9 cellular contexts compared by ENCODE assay signal in genomic region chr20:63006611-63007471, GRCh38. TPM values are rescaled to one million over a fixed set of nuclear protein-coding genes. Genes with fewer than 3 reads are reported as not detected.
A peak's percentile ranks its signal among the peaks of the same experiment; 100 is the strongest.
DNase-seq lines count a peak whose midpoint lies in the region; ATAC-seq and TF ChIP-seq lines count a peak whose summit lies in the region.
"Had no signal": no experiment of that assay in that cellular context is flagged by ENCODE, and none has a peak within 500 bp of the region (broad histone marks: within the 10 kb centered on the region; RNA-seq: fewer than 3 reads in every experiment).

BHLHE23 (minus strand) TSS chr20:63006964; CDS start chr20:63006774, 190 bp downstream.

- H3K27me3 Mint-ChIP-seq in activated naive CD8-positive, alpha-beta T cell treated with anti-CD3 and anti-CD28 coated beads, Interleukin-2, amount 50 U/mL, for 24 hours = peaks cover 57% of the 10 kb centered on the region
- peaks cover 32 to 76% (median 46%) of the 10 kb centered on the region in 5 donors for H3K27me3 Mint-ChIP-seq in naive thymus-derived CD4-positive, alpha-beta T cell

- H3K4me3 Mint-ChIP-seq in activated naive CD8-positive, alpha-beta T cell treated with anti-CD3 and anti-CD28 coated beads, Interleukin-2, amount 50 U/mL, for 24 hours = no peak within 1 kb of the TSS
- H3K4me3 Mint-ChIP-seq in naive thymus-derived CD4-positive, alpha-beta T cell = peak within 1 kb of the TSS in 8 of 10 donors; percentile 14 to 91 (median 50)
- H3K4me3 Mint-ChIP-seq: neural crest cell had no signal

- H3K79me2 ChIP-seq in osteoblast (ENCODE audit: insufficient read depth, low read length) = no peaks in the 10 kb centered on the region

- H3K36me3 ChIP-seq in HUES48 (ENCODE audit: control insufficient read depth, insufficient read depth, low read length) = no peaks in the 10 kb centered on the region
- no peaks in the 10 kb centered on the region for H3K36me3 ChIP-seq in naive thymus-derived CD4-positive, alpha-beta T cell (ENCODE audit: control insufficient read depth in 2 of 3, insufficient read depth in 3 of 3, low read length in 3 of 3)
- H3K36me3 ChIP-seq in osteoblast (ENCODE audit: insufficient read depth, low read length) = no peaks in the 10 kb centered on the region

- H3K27me3 ChIP-seq in HUES48 (ENCODE audit: control insufficient read depth, insufficient read depth, low read length) (peaks cover 92% of the 10 kb centered on the region), osteoblast (ENCODE audit: insufficient read depth, low read length) (peaks cover 91% of the 10 kb centered on the region)
- peaks cover 19 to 26% of the 10 kb centered on the region in 2 donors for H3K27me3 ChIP-seq in naive thymus-derived CD4-positive, alpha-beta T cell (ENCODE audit: control insufficient read depth in 2 of 2, insufficient read depth in 2 of 2, low read length in 2 of 2)

- H3K4me3 ChIP-seq in HUES48 (ENCODE audit: low read depth, low read length) (peak within 1 kb of the TSS; percentile 50), osteoblast (ENCODE audit: insufficient read depth, low read length) (no peak within 1 kb of the TSS)
- no peak within 1 kb of the TSS for H3K4me3 ChIP-seq in naive thymus-derived CD4-positive, alpha-beta T cell (ENCODE audit: low read length)

- no peaks in the 10 kb centered on the region for H3K36me3 Mint-ChIP-seq in activated naive CD8-positive, alpha-beta T cell treated with anti-CD3 and anti-CD28 coated beads, Interleukin-2, amount 50 U/mL, for 24 hours (ENCODE audit: low read depth)
- no peaks in the 10 kb centered on the region for H3K36me3 Mint-ChIP-seq in naive thymus-derived CD4-positive, alpha-beta T cell

- POLR2A ChIA-PET in naive thymus-derived CD4-positive, alpha-beta T cell (lab: Charles Lee) = no interaction called here

- H3K4me1 Mint-ChIP-seq in activated naive CD8-positive, alpha-beta T cell treated with anti-CD3 and anti-CD28 coated beads, Interleukin-2, amount 50 U/mL, for 24 hours = peaks cover 28% of the 10 kb centered on the region
- peaks cover 4 to 34% (median 22%) of the 10 kb centered on the region in 7 donors for H3K4me1 Mint-ChIP-seq in naive thymus-derived CD4-positive, alpha-beta T cell

- intact Hi-C loops in naive thymus-derived CD4-positive, alpha-beta T cell (cut with micrococcal nuclease) = loop anchor here (2.0 to 5.0 kb wide), 4 partner anchors 90 to 205 kb away; partner anchors contain the start of gene OGFR (in 1 of the 2)

- peaks cover 18% of the 10 kb centered on the region for H3K4me1 ChIP-seq in HUES48 (ENCODE audit: control insufficient read depth, insufficient read depth, low read length)
- H3K4me1 ChIP-seq in naive thymus-derived CD4-positive, alpha-beta T cell (ENCODE audit: control insufficient read depth in 2 of 2, insufficient read depth in 2 of 2, low read length in 2 of 2) = peaks cover 11 to 37% of the 10 kb centered on the region in 2 donors
- no peaks in the 10 kb centered on the region for H3K4me1 ChIP-seq in osteoblast (ENCODE audit: insufficient read depth, low read length)

- no peak for ATAC-seq in activated naive CD8-positive, alpha-beta T cell treated with anti-CD3 and anti-CD28 coated beads, Interleukin-2, amount 50 U/mL, for 24 hours
- no peak for ATAC-seq in naive thymus-derived CD4-positive, alpha-beta T cell
- ATAC-seq in HG03354 (IDR thresholded peaks at IDR 0.05; ENCODE audit: poor library complexity, severe bottlenecking, unreplicated experiment) (no peak), GM21717 (IDR thresholded peaks at IDR 0.05; ENCODE audit: unreplicated experiment) (no peak)

- no peak within 1 kb of the TSS for H2AFZ ChIP-seq in osteoblast (ENCODE audit: low read length)

- H3K9me3 ChIP-seq in HUES48 (ENCODE audit: control insufficient read depth, insufficient read depth, low read length) = no peaks in the 10 kb centered on the region
- no peaks in the 10 kb centered on the region for H3K9me3 ChIP-seq in naive thymus-derived CD4-positive, alpha-beta T cell (ENCODE audit: control insufficient read depth in 2 of 3, low read length in 3 of 3)
- H3K9me3 ChIP-seq in osteoblast (ENCODE audit: low read depth, low read length) = no peaks in the 10 kb centered on the region

- no peak within 1 kb of the TSS for H3K4me2 ChIP-seq in osteoblast (ENCODE audit: insufficient read depth, low read length)

- no peaks in the 10 kb centered on the region for H3K9me3 Mint-ChIP-seq in activated naive CD8-positive, alpha-beta T cell treated with anti-CD3 and anti-CD28 coated beads, Interleukin-2, amount 50 U/mL, for 24 hours
- peaks cover 0 to 6% (median 0%) of the 10 kb centered on the region in 11 donors for H3K9me3 Mint-ChIP-seq in naive thymus-derived CD4-positive, alpha-beta T cell
- H3K9me3 Mint-ChIP-seq: neural crest cell had no signal

- TF ChIP-seq CTCF in osteoblast (IDR thresholded peaks at IDR 0.05; ENCODE audit: extremely low read depth, low read depth, low read length) = no peak

- peak; percentile 18 for DNase-seq in DMS 273 treated with DMSO at 0.1 percent for 48 hours (lab: John Stamatoyannopoulos, UW)
- peak; percentile 14 for DNase-seq in activated naive CD8-positive, alpha-beta T cell treated with anti-CD3 and anti-CD28 coated beads, Interleukin-2, amount 50 U/mL, for 24 hours
- peak in 2 of 9 donors; percentile 17 to 38 for DNase-seq in naive thymus-derived CD4-positive, alpha-beta T cell
- DNase-seq in osteoblast (ENCODE audit: insufficient read length, low spot score, missing footprints) = no peak
- DNase-seq: anterior cingulate cortex had no signal

- no peak within 1 kb of the TSS for H3K9ac ChIP-seq in HUES48 (ENCODE audit: low read depth, low read length)

- H3K27ac ChIP-seq in HUES48 (ENCODE audit: low read depth, low read length) = no peak within 1 kb of the TSS
- H3K27ac ChIP-seq in naive thymus-derived CD4-positive, alpha-beta T cell (ENCODE audit: low read depth, low read length) = no peak within 1 kb of the TSS
- H3K27ac ChIP-seq in osteoblast (ENCODE audit: low read depth, low read length) = no peak within 1 kb of the TSS

- no peak within 1 kb of the TSS for H3K27ac Mint-ChIP-seq in activated naive CD8-positive, alpha-beta T cell treated with anti-CD3 and anti-CD28 coated beads, Interleukin-2, amount 50 U/mL, for 24 hours
- H3K27ac Mint-ChIP-seq in naive thymus-derived CD4-positive, alpha-beta T cell = peak within 1 kb of the TSS in 1 of 9 donors; percentile 18

- no peaks in the 10 kb centered on the region for H4K20me1 ChIP-seq in osteoblast (ENCODE audit: insufficient read depth, low read length)

- CTCF ChIA-PET in naive thymus-derived CD4-positive, alpha-beta T cell (lab: Charles Lee) = interaction anchor here (1.2 kb wide), 1 partner anchor 52 kb away, joined by 3 read pairs; no protein-coding TSS in a partner anchor

RNA-seq across cellular contexts. Expression of gene BHLHE23, which starts in this region (rescaled TPM):
- total RNA-seq in naive thymus-derived CD4-positive, alpha-beta T cell = not detected
- not detected for polyA plus RNA-seq in naive thymus-derived CD4-positive, alpha-beta T cell
- not detected in 2 replicates for total RNA-seq in osteoblast
- total RNA-seq: neural crest cell had no signal
